In the genomic region with DNA sequence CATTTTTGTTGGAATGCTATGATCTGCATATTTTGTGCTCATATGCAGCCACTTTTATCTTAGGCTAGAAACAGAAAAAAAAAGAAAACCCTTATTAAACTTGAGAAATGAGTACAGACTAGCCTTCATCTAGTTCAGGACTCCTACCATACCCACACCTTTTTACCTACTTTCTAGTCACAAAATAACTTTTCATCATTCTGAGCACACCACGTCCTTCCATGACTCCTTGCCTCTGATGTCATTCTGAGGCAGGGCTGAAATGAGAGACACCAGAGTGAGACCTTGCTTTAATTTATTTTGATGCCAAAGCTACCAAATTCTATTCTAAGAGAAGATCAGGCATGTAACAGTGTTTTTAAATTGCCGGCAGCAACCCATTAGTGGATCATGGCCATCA, we compare ENCODE assay signal across 1 cellular context.
TF ChIP-seq lines count a peak whose summit lies in the region.

No MANE protein-coding gene starts in this region.

TF ChIP-seq in WTC11, 78 proteins besides CTCF, POLR2A, EP300 and RAD21 (continued from another document):
- TF ChIP-seq E2F5 (CRISPR knock-in tag; IDR thresholded peaks at IDR 0.05) (no peak), JAZF1 (CRISPR knock-in tag; IDR thresholded peaks at IDR 0.05) (no peak), TP53 (CRISPR knock-in tag; IDR thresholded peaks at IDR 0.05) (no peak), ETV6 (CRISPR knock-in tag; IDR thresholded peaks at IDR 0.05) (no peak), CREM (CRISPR knock-in tag; IDR thresholded peaks at IDR 0.05) (no peak), FOXP1 (CRISPR knock-in tag; IDR thresholded peaks at IDR 0.05; ENCODE audit: borderline replicate concordance) (no peak), ZNF671 (CRISPR knock-in tag; IDR thresholded peaks at IDR 0.05) (no peak)
- TF ChIP-seq, protein P1, sequence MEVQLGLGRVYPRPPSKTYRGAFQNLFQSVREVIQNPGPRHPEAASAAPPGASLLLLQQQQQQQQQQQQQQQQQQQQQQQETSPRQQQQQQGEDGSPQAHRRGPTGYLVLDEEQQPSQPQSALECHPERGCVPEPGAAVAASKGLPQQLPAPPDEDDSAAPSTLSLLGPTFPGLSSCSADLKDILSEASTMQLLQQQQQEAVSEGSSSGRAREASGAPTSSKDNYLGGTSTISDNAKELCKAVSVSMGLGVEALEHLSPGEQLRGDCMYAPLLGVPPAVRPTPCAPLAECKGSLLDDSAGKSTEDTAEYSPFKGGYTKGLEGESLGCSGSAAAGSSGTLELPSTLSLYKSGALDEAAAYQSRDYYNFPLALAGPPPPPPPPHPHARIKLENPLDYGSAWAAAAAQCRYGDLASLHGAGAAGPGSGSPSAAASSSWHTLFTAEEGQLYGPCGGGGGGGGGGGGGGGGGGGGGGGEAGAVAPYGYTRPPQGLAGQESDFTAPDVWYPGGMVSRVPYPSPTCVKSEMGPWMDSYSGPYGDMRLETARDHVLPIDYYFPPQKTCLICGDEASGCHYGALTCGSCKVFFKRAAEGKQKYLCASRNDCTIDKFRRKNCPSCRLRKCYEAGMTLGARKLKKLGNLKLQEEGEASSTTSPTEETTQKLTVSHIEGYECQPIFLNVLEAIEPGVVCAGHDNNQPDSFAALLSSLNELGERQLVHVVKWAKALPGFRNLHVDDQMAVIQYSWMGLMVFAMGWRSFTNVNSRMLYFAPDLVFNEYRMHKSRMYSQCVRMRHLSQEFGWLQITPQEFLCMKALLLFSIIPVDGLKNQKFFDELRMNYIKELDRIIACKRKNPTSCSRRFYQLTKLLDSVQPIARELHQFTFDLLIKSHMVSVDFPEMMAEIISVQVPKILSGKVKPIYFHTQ (CRISPR knock-in tag; IDR thresholded peaks at IDR 0.05): no peak
